In genomic region chr13:112983428-112984196, GRCh38 we compare ENCODE assay signal across 19 cellular contexts. TPM values are rescaled to one million over a fixed set of nuclear protein-coding genes. Genes with fewer than 3 reads are reported as not detected.
A peak's percentile ranks its signal among the peaks of the same experiment; 100 is the strongest.
DNase-seq lines count a peak whose midpoint lies in the region; ATAC-seq and TF ChIP-seq lines count a peak whose summit lies in the region.
"Had no signal": no experiment of that assay in that cellular context is flagged by ENCODE, and none has a peak within 500 bp of the region (broad histone marks: within the 10 kb centered on the region; RNA-seq: fewer than 3 reads in every experiment).

No MANE protein-coding gene starts in this region.

- WGBS in heart left ventricle, 4 donors: 31 to 44% (median 37%) methylated on average over 14 to 27 of the region's 27 CpGs

- ATAC-seq in heart left ventricle: peak; percentile 67 to 84 (median 76)
- no peak for ATAC-seq in HG03039 (IDR thresholded peaks at IDR 0.05; ENCODE audit: unreplicated experiment)
- ATAC-seq: Panc1 had no signal

- TF ChIP-seq CTCF in heart left ventricle (IDR thresholded peaks at IDR 0.05) (no peak), MM.1S (IDR thresholded peaks at IDR 0.05; ENCODE audit: low read length) (no peak)

- H3K9ac ChIP-seq in mucosa of stomach (ENCODE audit: low read length) (peak overlapping the region; percentile 15), MM.1S (ENCODE audit: low read length) (no peak overlapping the region)
- H3K9ac ChIP-seq: parathyroid adenoma had no signal

- H3K79me2 ChIP-seq in MM.1S (ENCODE audit: low read length): no peaks in the 10 kb centered on the region
- H3K79me2 ChIP-seq: parathyroid adenoma had no signal

- H3K4me1 ChIP-seq in heart left ventricle (peaks cover 0 to 59% (median 18%) of the 10 kb centered on the region in 12 donors), mucosa of stomach (ENCODE audit: control insufficient read depth, insufficient read depth, low read length) (peaks cover 44% of the 10 kb centered on the region), MM.1S (ENCODE audit: low read length) (0 out of 2 replicates have a peak, but pooled peaks cover 8% of the 10 kb centered on the region)
- H3K4me1 ChIP-seq: ascending aorta, parathyroid adenoma had no signal

- no peak overlapping the region for H3K4me2 ChIP-seq in MM.1S (ENCODE audit: low read depth, low read length)

- H3F3A ChIP-seq in MM.1S (ENCODE audit: insufficient read depth, low read length): no peaks in the 10 kb centered on the region

- H3K27me3 ChIP-seq in heart left ventricle (no peaks in the 10 kb centered on the region), mucosa of stomach (ENCODE audit: control insufficient read depth, insufficient read depth, low read length) (no peaks in the 10 kb centered on the region), MM.1S (replicated peaks; ENCODE audit: insufficient read depth, low read length) (peaks cover 98% of the 10 kb centered on the region)
- H3K27me3 ChIP-seq: ascending aorta had no signal

- TF ChIP-seq POLR2A in heart left ventricle (IDR thresholded peaks at IDR 0.05): no peak

- H3K27ac ChIP-seq in heart left ventricle (peak overlapping the region in 10 of 12 donors; percentile 62 to 96 (median 88)), MM.1S (ENCODE audit: low read length) (no peak overlapping the region)
- H3K27ac ChIP-seq: ascending aorta, HL-60, parathyroid adenoma had no signal

- intact Hi-C loops in heart left ventricle (cut with DNase I): loop anchor here in 2 of 10 donors (5.0 kb wide), 1 partner anchor 41 kb away; no protein-coding TSS in a partner anchor

- H2AFZ ChIP-seq in MM.1S (ENCODE audit: low read length): no peak overlapping the region
- H2AFZ ChIP-seq: parathyroid adenoma had no signal

- H3K9me3 ChIP-seq in heart left ventricle (no peaks in the 10 kb centered on the region), mucosa of stomach (ENCODE audit: control insufficient read depth, low read length) (no peaks in the 10 kb centered on the region), MM.1S (replicated peaks; ENCODE audit: insufficient read depth, low read length) (no peaks in the 10 kb centered on the region)
- H3K9me3 ChIP-seq: ascending aorta had no signal

- peak; percentile 48 for DNase-seq in DMS79 (lab: John Stamatoyannopoulos, UW)
- DNase-seq in OCI-M1 (lab: John Stamatoyannopoulos, UW): peak; percentile 24
- peak in 3 of 5 donors; percentile 58 to 84 (median 69) for DNase-seq in heart left ventricle
- DNase-seq in hypothalamus (lab: John Stamatoyannopoulos, UW): no peak
- DNase-seq in MM.1S: no peak
- no peak for DNase-seq in SKM-1 treated with dmso at 0.1 percent for 144 hours (lab: John Stamatoyannopoulos, UW; ENCODE audit: unreplicated experiment)
- DNase-seq: activated B cell treated with CpG ODN at 0.5 μM for 24 hours; cortex of kidney; erythroblast; Kasumi-1; naive B cell; NCI-H187 treated with DMSO at 0.1 percent for 48 hours; stimulated activated naive CD4-positive, alpha-beta T cell treated with Interleukin-2 at 50 U/mL for 16 hours had no signal

- H4K20me1 ChIP-seq in MM.1S (ENCODE audit: insufficient read depth, low read length): no peaks in the 10 kb centered on the region

- H3K36me3 ChIP-seq in heart left ventricle (no peaks in the 10 kb centered on the region), mucosa of stomach (ENCODE audit: control insufficient read depth, insufficient read depth, low read length) (no peaks in the 10 kb centered on the region), MM.1S (replicated peaks; ENCODE audit: insufficient read depth, low read length) (no peaks in the 10 kb centered on the region)
- H3K36me3 ChIP-seq: ascending aorta had no signal

- H3K9me2 ChIP-seq in MM.1S (replicated peaks; ENCODE audit: insufficient read depth, low read length): no peaks in the 10 kb centered on the region

- peak overlapping the region in 8 of 12 donors; percentile 57 to 77 (median 62) for H3K4me3 ChIP-seq in heart left ventricle
- no peak overlapping the region for H3K4me3 ChIP-seq in mucosa of stomach (ENCODE audit: low read length)
- H3K4me3 ChIP-seq in MM.1S (ENCODE audit: low read length): no peak overlapping the region
- H3K4me3 ChIP-seq: ascending aorta had no signal

RNA-seq across cellular contexts. Expression of gene MCF2L, which starts 14.6 kb away (rescaled TPM):
- total RNA-seq in heart left ventricle: 10 to 100 TPM; 26.0 to 61.0 (median 43.6) TPM
- 10 to 100 TPM; 37.7 to 40.0 TPM for polyA plus RNA-seq in heart left ventricle

Comparison
In these comparisons a context has a peak if more than half of its experiments do, and no peak if none do; other contexts are left out.
1. DNase-seq: peak in DMS79 (single experiment), OCI-M1 (single experiment) and heart left ventricle (3 of 5); none in hypothalamus (0 of 51), MM.1S (single experiment) and SKM-1 treated with dmso at 0.1 percent for 144 hours (single experiment).
2. H3K4me3 ChIP-seq: peak in heart left ventricle (8 of 12); none in mucosa of stomach (single experiment) and MM.1S (single experiment).